In the genomic region with DNA sequence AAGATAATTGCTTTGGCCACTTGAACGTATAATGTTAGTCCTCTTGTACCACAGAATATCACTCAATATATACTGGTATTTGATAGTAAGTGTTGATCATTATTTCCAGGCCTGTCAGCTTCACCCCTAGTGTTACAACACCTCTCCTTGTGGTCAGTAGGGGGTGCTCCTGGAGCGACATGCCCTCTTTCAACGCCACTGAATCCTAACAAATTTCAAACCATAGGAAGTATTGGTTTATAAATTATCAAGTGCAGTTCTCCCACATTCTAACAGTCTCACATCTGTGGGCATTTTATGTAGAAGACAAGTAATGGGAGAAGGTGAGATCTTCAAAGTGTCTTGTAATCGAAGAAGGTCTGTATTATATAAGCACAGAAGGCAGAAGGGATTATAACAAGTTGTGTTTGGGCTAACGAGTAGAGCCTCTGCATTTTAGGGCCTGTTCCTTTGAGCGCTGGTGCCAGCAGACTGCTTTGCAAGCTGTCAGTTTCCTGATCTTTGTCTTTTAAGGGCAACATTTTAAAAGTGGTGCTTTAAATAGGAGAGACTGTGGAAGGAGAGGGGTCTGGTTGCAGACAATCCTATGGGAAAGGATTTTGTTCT, we compare ENCODE assay signal across 10 cellular contexts. TPM values are rescaled to one million over a fixed set of nuclear protein-coding genes. Genes with fewer than 3 reads are reported as not detected.
DNase-seq lines count a peak whose midpoint lies in the region; ATAC-seq and TF ChIP-seq lines count a peak whose summit lies in the region.
"Had no signal": no experiment of that assay in that cellular context is flagged by ENCODE, and none has a peak within 500 bp of the region (broad histone marks: within the 10 kb centered on the region; RNA-seq: fewer than 3 reads in every experiment).

No MANE protein-coding gene starts in this region.

- no peak overlapping the region for H3K4me3 ChIP-seq in BE2C (ENCODE audit: low read depth, low read length)
- no peak overlapping the region for H3K4me3 ChIP-seq in NT2/D1 (ENCODE audit: insufficient read length, low read depth)
- no peak overlapping the region for H3K4me3 ChIP-seq in fibroblast of pulmonary artery (replicated peaks; ENCODE audit: low read depth, low read length)
- no peak overlapping the region for H3K4me3 ChIP-seq in mucosa of descending colon

- H3K4me1 ChIP-seq in BE2C (no peaks in the 10 kb centered on the region), NT2/D1 (ENCODE audit: insufficient read depth, insufficient read length) (no peaks in the 10 kb centered on the region), mucosa of descending colon (ENCODE audit: low read depth) (no peaks in the 10 kb centered on the region)

- no peak overlapping the region for H3K9ac ChIP-seq in NT2/D1 (ENCODE audit: insufficient read length, low read depth)

- TF ChIP-seq CTCF in BE2C (IDR thresholded peaks at IDR 0.05; ENCODE audit: low read depth, low read length): peak; percentile 75
- peak; percentile 52 for TF ChIP-seq CTCF in fibroblast of pulmonary artery (IDR thresholded peaks at IDR 0.05; ENCODE audit: low read length, missing control alignments)
- no peak for TF ChIP-seq CTCF in mucosa of descending colon (IDR thresholded peaks at IDR 0.05)

- intact Hi-C loops in mucosa of descending colon (cut with DNase I, micrococcal nuclease): no loop called here
- intact Hi-C loops in left ventricle myocardium superior (cut with micrococcal nuclease): no loop called here

- H3K27me3 ChIP-seq in BE2C (peaks cover 10% of the 10 kb centered on the region), NT2/D1 (ENCODE audit: insufficient read depth, insufficient read length) (no peaks in the 10 kb centered on the region)

- H3K36me3 ChIP-seq in BE2C: no peaks in the 10 kb centered on the region
- no peaks in the 10 kb centered on the region for H3K36me3 ChIP-seq in NT2/D1 (ENCODE audit: insufficient read depth, insufficient read length, low read length)
- no peaks in the 10 kb centered on the region for H3K36me3 ChIP-seq in mucosa of descending colon (ENCODE audit: low read depth)

- peak; percentile 65 for ATAC-seq in GM21367 (IDR thresholded peaks at IDR 0.05; ENCODE audit: unreplicated experiment)
- ATAC-seq in mucosa of descending colon: no peak
- no peak for ATAC-seq in left ventricle myocardium superior
- ATAC-seq in HG03520 (IDR thresholded peaks at IDR 0.05; ENCODE audit: unreplicated experiment): no peak
- ATAC-seq: esophagus mucosa had no signal

- DNase-seq in BE2C: peak; percentile 21
- peak; percentile 13 for DNase-seq in NT2/D1 (ENCODE audit: low read depth, low spot score)
- peak; percentile 41 for DNase-seq in fibroblast of pulmonary artery (ENCODE audit: low read depth)
- no peak for DNase-seq in mucosa of descending colon
- no peak for DNase-seq in left ventricle myocardium superior
- DNase-seq in NCI-H1417 treated with DMSO at 0.1 percent for 48 hours (lab: John Stamatoyannopoulos, UW): no peak
- DNase-seq: activated CD4-positive, alpha-beta T cell treated with anti-CD3 and anti-CD28 coated beads for 48 hours had no signal

- H3K9me3 ChIP-seq in BE2C: no peaks in the 10 kb centered on the region
- no peaks in the 10 kb centered on the region for H3K9me3 ChIP-seq in NT2/D1 (ENCODE audit: insufficient read depth, low read length)
- H3K9me3 ChIP-seq in mucosa of descending colon: no peaks in the 10 kb centered on the region

RNA-seq across cellular contexts. Expression of a gene that starts 57.1 kb away (rescaled TPM):
- polyA plus RNA-seq in BE2C (2012; ENCODE audit: insufficient read depth, insufficient read length, low read depth): 0.26 TPM
- total RNA-seq in mucosa of descending colon (10 to 100 TPM in 1 of 3 donors, 1 to 10 TPM in 2; 7.5 to 13.0 (median 9.5) TPM), left ventricle myocardium superior (3.3 TPM)

Comparison
In these comparisons a context has a peak if more than half of its experiments do, and no peak if none do; other contexts are left out.
1. DNase-seq: peak in BE2C (single experiment), NT2/D1 (single experiment) and fibroblast of pulmonary artery (single experiment); none in mucosa of descending colon (0 of 3), left ventricle myocardium superior (single experiment) and NCI-H1417 treated with DMSO at 0.1 percent for 48 hours (single experiment).